ENCODE assay signal across 8 cellular contexts in genomic region chr1:220013497-220013896, GRCh38. TPM values are rescaled to one million over a fixed set of nuclear protein-coding genes. Genes with fewer than 3 reads are reported as not detected.
A peak's percentile ranks its signal among the peaks of the same experiment; 100 is the strongest.
DNase-seq lines count a peak whose midpoint lies in the region; ATAC-seq and TF ChIP-seq lines count a peak whose summit lies in the region.
"Had no signal": no experiment of that assay in that cellular context is flagged by ENCODE, and none has a peak within 500 bp of the region (broad histone marks: within the 10 kb centered on the region; RNA-seq: fewer than 3 reads in every experiment).

No MANE protein-coding gene starts in this region.

- no CpG with 5 or more reads among the region's 3 CpGs for WGBS in mesenchymal stem cell

- no peak overlapping the region for H2AK5ac ChIP-seq in mesenchymal stem cell (ENCODE audit: low read length, severe bottlenecking)

- H2BK15ac ChIP-seq in mesenchymal stem cell (ENCODE audit: low read depth, poor library complexity, severe bottlenecking), result no peak overlapping the region

- no peak overlapping the region; the same call in 1 of the 2 replicates for H3K4me3 ChIP-seq in MM.1S (ENCODE audit: low read length)
- no peak overlapping the region for H3K4me3 ChIP-seq in mesenchymal stem cell (ENCODE audit: insufficient read depth in 1 of 2, low read depth in 1 of 2, low read length in 2 of 2)
- H3K4me3 ChIP-seq: spleen had no signal

- no peak overlapping the region for H3K23ac ChIP-seq in mesenchymal stem cell (ENCODE audit: low read length in 2 of 2)

- no peak overlapping the region for H3K9ac ChIP-seq in MM.1S (ENCODE audit: low read length)
- peak overlapping the region; percentile 40 for H3K9ac ChIP-seq in mesenchymal stem cell (ENCODE audit: low read length)

- no peak overlapping the region for H2BK12ac ChIP-seq in mesenchymal stem cell (ENCODE audit: low read length in 2 of 2)

- H3K9me2 ChIP-seq in MM.1S (replicated peaks; ENCODE audit: insufficient read depth, low read length), result no peaks in the 10 kb centered on the region

- peak overlapping the region; percentile 55; the same call in 1 of the 2 replicates for H3K27ac ChIP-seq in MM.1S (ENCODE audit: low read length)
- H3K27ac ChIP-seq in mesenchymal stem cell (ENCODE audit: low read length, poor library complexity, severe bottlenecking), result peak overlapping the region; percentile 65
- H3K27ac ChIP-seq: spleen had no signal

- H3K18ac ChIP-seq in mesenchymal stem cell (ENCODE audit: low read depth in 1 of 2, low read length in 2 of 2), result no peak overlapping the region

- DNase-seq in MM.1S (peak; percentile 76), mesenchymal stem cell (peak; percentile 50), iPS-NIHi7 (ENCODE audit: extremely low spot score) (no peak), DMS79 (lab: John Stamatoyannopoulos, UW) (no peak), DMS114 treated with DMSO at 0.1 percent for 48 hours (lab: John Stamatoyannopoulos, UW; ENCODE audit: unreplicated experiment) (no peak)
- DNase-seq: spleen had no signal

- H3K79me1 ChIP-seq in mesenchymal stem cell (replicated peaks; ENCODE audit: low read length, poor library complexity, severe bottlenecking), result peaks cover 8% of the 10 kb centered on the region

- no peaks in the 10 kb centered on the region for H4K20me1 ChIP-seq in MM.1S (ENCODE audit: insufficient read depth, low read length)

- peak; percentile 79 for ATAC-seq in GM18873 (IDR thresholded peaks at IDR 0.05; ENCODE audit: low FRiP score, unreplicated experiment)
- ATAC-seq in GM21825 (IDR thresholded peaks at IDR 0.05; ENCODE audit: unreplicated experiment), result peak; percentile 87

- peaks cover 29% of the 10 kb centered on the region for H3K79me2 ChIP-seq in MM.1S (ENCODE audit: low read length)

- H3K4me2 ChIP-seq in MM.1S (ENCODE audit: low read depth, low read length) (peak overlapping the region; percentile 64), mesenchymal stem cell (ENCODE audit: low read length, poor library complexity, severe bottlenecking) (no peak overlapping the region)

- no peak for TF ChIP-seq CTCF in MM.1S (IDR thresholded peaks at IDR 0.05; ENCODE audit: low read length)

- no peak overlapping the region for H2BK5ac ChIP-seq in mesenchymal stem cell (ENCODE audit: low read depth, low read length, poor library complexity, severe bottlenecking)

- H3F3A ChIP-seq in MM.1S (ENCODE audit: insufficient read depth, low read length), result peaks cover 17% of the 10 kb centered on the region

- H2AFZ ChIP-seq in MM.1S (ENCODE audit: low read length) (no peak overlapping the region), mesenchymal stem cell (ENCODE audit: low read depth, low read length) (no peak overlapping the region)

- H4K91ac ChIP-seq in mesenchymal stem cell (ENCODE audit: low read length), result no peak overlapping the region

- H3K9me3 ChIP-seq in MM.1S (replicated peaks; ENCODE audit: insufficient read depth, low read length), result no peaks in the 10 kb centered on the region
- H3K9me3 ChIP-seq in mesenchymal stem cell (ENCODE audit: control insufficient read depth, low read length), result no peaks in the 10 kb centered on the region
- H3K9me3 ChIP-seq: spleen had no signal

- H3K27me3 ChIP-seq in MM.1S (replicated peaks; ENCODE audit: insufficient read depth, low read length) (no peaks in the 10 kb centered on the region), mesenchymal stem cell (ENCODE audit: control insufficient read depth in 1 of 2, insufficient read depth in 1 of 2, low read length in 2 of 2) (no peaks in the 10 kb centered on the region)
- H3K27me3 ChIP-seq: spleen had no signal

- H3K36me3 ChIP-seq in MM.1S (replicated peaks; ENCODE audit: insufficient read depth, low read length), result peaks cover 17% of the 10 kb centered on the region
- peaks cover 15 to 50% of the 10 kb centered on the region in 2 experiments for H3K36me3 ChIP-seq in mesenchymal stem cell (ENCODE audit: control insufficient read depth in 1 of 2, insufficient read depth in 2 of 2, low read depth in 1 of 2, low read length in 2 of 2)

- H3K4me1 ChIP-seq in MM.1S (ENCODE audit: low read length) (peaks cover 38% of the 10 kb centered on the region), mesenchymal stem cell (ENCODE audit: control insufficient read depth, insufficient read depth, low read depth, low read length) (no peaks in the 10 kb centered on the region)

- no peak overlapping the region for H3K4ac ChIP-seq in mesenchymal stem cell (ENCODE audit: low read depth in 1 of 2, low read length in 2 of 2)

- no peak overlapping the region for H3K14ac ChIP-seq in mesenchymal stem cell (ENCODE audit: low read length in 2 of 2)

- H4K8ac ChIP-seq in mesenchymal stem cell (ENCODE audit: low read length), result no peak overlapping the region

- no peak overlapping the region for H2BK120ac ChIP-seq in mesenchymal stem cell (ENCODE audit: low read depth, low read length)

RNA-seq across cellular contexts. Expression of gene EPRS1, which starts 32.8 kb away (rescaled TPM):
- polyA plus RNA-seq in mesenchymal stem cell (2013, experiment 1 of 2), result 68.3 TPM
- 68.8 TPM for polyA plus RNA-seq in mesenchymal stem cell (2013, experiment 2 of 2)

Comparison
In these comparisons a context has a peak if more than half of its experiments do, and no peak if none do; other contexts are left out.
1. DNase-seq: peak in MM.1S (single experiment) and mesenchymal stem cell (single experiment); none in iPS-NIHi7 (single experiment), DMS79 (single experiment) and DMS114 treated with DMSO at 0.1 percent for 48 hours (single experiment).